8 cellular contexts compared by ENCODE assay signal in genomic region chr11:68313574-68314202, GRCh38. TPM values are rescaled to one million over a fixed set of nuclear protein-coding genes. Genes with fewer than 3 reads are reported as not detected.
A peak's percentile ranks its signal among the peaks of the same experiment; 100 is the strongest.
DNase-seq lines count a peak whose midpoint lies in the region; TF ChIP-seq lines count a peak whose summit lies in the region.

No MANE protein-coding gene starts in this region.

- H3K4me3 ChIP-seq in SJCRH30 (peak overlapping the region; percentile 89), esophagus muscularis mucosa (peak overlapping the region; percentile 67 to 86 (median 76))

- no peak for DNase-seq in T-helper 2 cell treated with Interferon-gamma antibody and Interleukin-4, amounts not matched to agents 5 μg/mL and 100 μg/mL, for 36 hours (ENCODE audit: low spot score)
- DNase-seq in T-helper 2 cell (no peak), SJCRH30 (peak; percentile 87 to 88), esophagus muscularis mucosa (ENCODE audit: extremely low spot score) (no peak), osteocyte (ENCODE audit: extremely low spot score, unreplicated experiment) (no peak), NCI-H226 (no peak)
- DNase-seq in effector CD4-positive, alpha-beta T cell = no peak
- no peak for DNase-seq in stimulated activated CD4-positive, alpha-beta T cell treated with anti-CD3 and anti-CD28 coated beads, Interleukin-2, amount 100 ng/mL, for 24 hours

- H3K27ac Mint-ChIP-seq in T-helper 2 cell treated with Interferon-gamma antibody and Interleukin-4, amounts not matched to agents 5 μg/mL and 100 μg/mL, for 36 hours = peak overlapping the region; percentile 31
- H3K27ac Mint-ChIP-seq in osteocyte (ENCODE audit: unreplicated experiment) = peak overlapping the region; percentile 94

- H3K9me3 ChIP-seq in SJCRH30 (replicated peaks) = no peaks in the 10 kb centered on the region
- H3K9me3 ChIP-seq in esophagus muscularis mucosa = no peaks in the 10 kb centered on the region

- peaks cover 21% of the 10 kb centered on the region for H3K4me1 Mint-ChIP-seq in T-helper 2 cell treated with Interferon-gamma antibody and Interleukin-4, amounts not matched to agents 5 μg/mL and 100 μg/mL, for 36 hours (ENCODE audit: low read depth)
- peaks cover 61% of the 10 kb centered on the region for H3K4me1 Mint-ChIP-seq in osteocyte (ENCODE audit: unreplicated experiment)

- 12% methylated on average over 14 of the region's 19 CpGs for WGBS in esophagus muscularis mucosa

- no peak for TF ChIP-seq EP300 in esophagus muscularis mucosa (IDR thresholded peaks at IDR 0.05)

- H3K9me3 Mint-ChIP-seq in T-helper 2 cell treated with Interferon-gamma antibody and Interleukin-4, amounts not matched to agents 5 μg/mL and 100 μg/mL, for 36 hours = no peaks in the 10 kb centered on the region
- H3K9me3 Mint-ChIP-seq in osteocyte (ENCODE audit: unreplicated experiment) = no peaks in the 10 kb centered on the region

- H3K27me3 Mint-ChIP-seq in T-helper 2 cell treated with Interferon-gamma antibody and Interleukin-4, amounts not matched to agents 5 μg/mL and 100 μg/mL, for 36 hours (ENCODE audit: low read depth) = peaks cover 25% of the 10 kb centered on the region
- H3K27me3 Mint-ChIP-seq in osteocyte (ENCODE audit: unreplicated experiment) = no peaks in the 10 kb centered on the region

- H3K4me3 Mint-ChIP-seq in T-helper 2 cell treated with Interferon-gamma antibody and Interleukin-4, amounts not matched to agents 5 μg/mL and 100 μg/mL, for 36 hours = peak overlapping the region; percentile 78
- H3K4me3 Mint-ChIP-seq in osteocyte (ENCODE audit: unreplicated experiment) = peak overlapping the region; percentile 91

- TF ChIP-seq CTCF in esophagus muscularis mucosa (IDR thresholded peaks at IDR 0.05) (no peak), osteocyte (IDR thresholded peaks at IDR 0.05) (no peak)

- H3K27me3 ChIP-seq in SJCRH30 (no peaks in the 10 kb centered on the region), esophagus muscularis mucosa (no peaks in the 10 kb centered on the region)

- peak overlapping the region; percentile 81 for H3K27ac ChIP-seq in SJCRH30
- peak overlapping the region; percentile 88 to 90 (median 90) for H3K27ac ChIP-seq in esophagus muscularis mucosa (replicated peaks in 1 of 4)

- no peak for TF ChIP-seq POLR2A in esophagus muscularis mucosa (IDR thresholded peaks at IDR 0.05; ENCODE audit: low read depth)

- intact Hi-C loops in esophagus muscularis mucosa (cut with DNase I) = loop anchor here (2.0 to 5.0 kb wide), 3 partner anchors 41 to 84 kb away; partner anchors contain the start of gene C11orf24

- H3K36me3 Mint-ChIP-seq in T-helper 2 cell treated with Interferon-gamma antibody and Interleukin-4, amounts not matched to agents 5 μg/mL and 100 μg/mL, for 36 hours (ENCODE audit: low read depth) = no peaks in the 10 kb centered on the region
- H3K36me3 Mint-ChIP-seq in osteocyte (ENCODE audit: unreplicated experiment) = no peaks in the 10 kb centered on the region

- peaks cover 21% of the 10 kb centered on the region for H3K4me1 ChIP-seq in SJCRH30
- H3K4me1 ChIP-seq in esophagus muscularis mucosa = peaks cover 54 to 66% (median 55%) of the 10 kb centered on the region in 4 donors

- no peaks in the 10 kb centered on the region for H3K36me3 ChIP-seq in SJCRH30
- H3K36me3 ChIP-seq in esophagus muscularis mucosa = no peaks in the 10 kb centered on the region

RNA-seq across cellular contexts. Expression of gene LRP5, which starts 1.3 kb away (rescaled TPM):
- total RNA-seq in SJCRH30 (2014; rRNA removed; shearing (Covaris generic)) = 45.5 and 46.5 TPM in 2 replicates
- 10 to 100 TPM; 34.0 to 78.4 (median 56.2) TPM for total RNA-seq in esophagus muscularis mucosa
- total RNA-seq in osteocyte = 162 and 179 TPM in 2 replicates

RNA-seq across cellular contexts. Expression of gene C11orf24, which starts 41.9 kb away (rescaled TPM):
- 26.5 and 30.7 TPM in 2 replicates for total RNA-seq in SJCRH30 (2014; rRNA removed; shearing (Covaris generic))
- total RNA-seq in esophagus muscularis mucosa (10 to 100 TPM; 27.0 to 41.5 (median 31.5) TPM), osteocyte (70.1 and 80.9 TPM in 2 replicates)

Comparison
In these comparisons a context has a peak if more than half of its experiments do, and no peak if none do; other contexts are left out.
1. DNase-seq: peak in SJCRH30 (2 of 2); none in T-helper 2 cell treated with Interferon-gamma antibody and Interleukin-4, amounts not matched to agents 5 μg/mL and 100 μg/mL, for 36 hours (single experiment), T-helper 2 cell (0 of 5), esophagus muscularis mucosa (single experiment), osteocyte (single experiment), effector CD4-positive, alpha-beta T cell (single experiment), stimulated activated CD4-positive, alpha-beta T cell treated with anti-CD3 and anti-CD28 coated beads, Interleukin-2, amount 100 ng/mL, for 24 hours (0 of 2) and NCI-H226 (single experiment).